Comparison of ENCODE assay signal across 1 cellular context in genomic region chr16:48386559-48387312, GRCh38.
TF ChIP-seq lines count a peak whose summit lies in the region.

No MANE protein-coding gene starts in this region.

TF ChIP-seq in K562, 482 proteins besides CTCF, POLR2A, EP300 and RAD21:
- TF ChIP-seq ZNF316 (IDR thresholded peaks at IDR 0.05), result no peak
- 0 out of 2 replicates have a peak, but pooled peaks have one; percentile 24 for TF ChIP-seq SPI1 (IDR thresholded peaks at IDR 0.05; ENCODE audit: borderline replicate concordance, low read depth, low read length)
